Comparison of ENCODE assay signal across 23 cellular contexts in genomic region chr5:34866989-34867471, GRCh38. TPM values are rescaled to one million over a fixed set of nuclear protein-coding genes. Genes with fewer than 3 reads are reported as not detected.
DNase-seq lines count a peak whose midpoint lies in the region; ATAC-seq and TF ChIP-seq lines count a peak whose summit lies in the region.
"Had no signal": no experiment of that assay in that cellular context is flagged by ENCODE, and none has a peak within 500 bp of the region (broad histone marks: within the 10 kb centered on the region; RNA-seq: fewer than 3 reads in every experiment).

No MANE protein-coding gene starts in this region.

- ATAC-seq in GM18520 (IDR thresholded peaks at IDR 0.05; ENCODE audit: unreplicated experiment) = no peak
- ATAC-seq: gastrocnemius medialis, HCT116 had no signal

- H3K4me3 ChIP-seq in fibroblast of the aortic adventitia (ENCODE audit: low read depth, low read length) = no peak overlapping the region
- H3K4me3 ChIP-seq: gastrocnemius medialis, lung, MG63, vagina had no signal

- peak; percentile 25 for DNase-seq in Ammon's horn (ENCODE audit: low spot score)
- peak; percentile 2 for DNase-seq in NCI-H460 (ENCODE audit: extremely low read depth, low read depth)
- peak; percentile 2 for DNase-seq in fibroblast of the aortic adventitia (ENCODE audit: low read depth)
- peak; percentile 30 for DNase-seq in myocyte (ENCODE audit: low read depth)
- DNase-seq in COR-L47 (lab: John Stamatoyannopoulos, UW) = no peak
- no peak for DNase-seq in activated effector memory CD4-positive, alpha-beta T cell treated with anti-CD3 and anti-CD28 coated beads, Interleukin-2, amount 50 U/mL, for 16 hours
- DNase-seq in NK-92 treated with Interleukin-12 subunit alpha and Interleukin-12 subunit beta, amount 100 ng/mL, for 24 hours (lab: John Stamatoyannopoulos, UW) = no peak
- DNase-seq: activated CD4-positive, alpha-beta T cell treated with anti-CD3 and anti-CD28 coated beads for 48 hours; activated naive CD4-positive, alpha-beta T cell treated with anti-CD3 and anti-CD28 coated beads for 36 hours; DMS79 treated with DMSO at 0.1 percent for 48 hours; gastrocnemius medialis; immature natural killer cell; MG63; NCI-H510A treated with DMSO at 0.1 percent for 48 hours; nephron progenitor cell; stimulated activated CD4-positive, alpha-beta T cell treated with anti-CD3 and anti-CD28 coated beads, Interleukin-15, amount 100 ng/mL, for 24 hours; stimulated activated naive CD4-positive, alpha-beta T cell; T-helper 2 cell had no signal

- no peak for TF ChIP-seq CTCF in fibroblast of the aortic adventitia (IDR thresholded peaks at IDR 0.05; ENCODE audit: insufficient read depth, low read length)

RNA-seq across cellular contexts. Expression of gene TTC23L, which starts 28.1 kb away (rescaled TPM):
- total RNA-seq in NCI-H460 (2014; rRNA removed; shearing (Covaris generic)) = 0.12 TPM in 1 of 2 replicates, not detected in the other
- 0.15 TPM in 1 of 2 replicates, not detected in the other for polyA plus RNA-seq in NCI-H460 (2014; cell fraction: nucleus; rRNA removed)
- total RNA-seq in fibroblast of the aortic adventitia (ENCODE audit: low replicate concordance) = 0.36 TPM in 1 of 2 replicates, not detected in the other
- not detected in 2 replicates for total RNA-seq in myocyte
- 0.05 TPM for polyA plus RNA-seq in myocyte (2012)
- total RNA-seq: gastrocnemius medialis, HT1080 had no signal
- polyA plus RNA-seq: immature natural killer cell had no signal

RNA-seq across cellular contexts. Expression of gene RAD1, which starts 48.3 kb away (rescaled TPM):
- total RNA-seq in NCI-H460 (2014; rRNA removed; shearing (Covaris generic)) = 38.0 and 38.1 TPM in 2 replicates
- 17.4 and 23.1 TPM in 2 replicates for polyA plus RNA-seq in NCI-H460 (2014; cell fraction: nucleus; rRNA removed)
- total RNA-seq in fibroblast of the aortic adventitia (ENCODE audit: low replicate concordance) = 14.7 and 38.6 TPM in 2 replicates
- total RNA-seq in myocyte = 19.2 and 21.4 TPM in 2 replicates
- polyA plus RNA-seq in myocyte (2012) = 19.8 TPM

RNA-seq across cellular contexts. Expression of gene BRIX1, which starts 48.5 kb away (rescaled TPM):
- total RNA-seq in NCI-H460 (2014; rRNA removed; shearing (Covaris generic)) = 96.5 and 97.2 TPM in 2 replicates
- 58.0 and 61.8 TPM in 2 replicates for polyA plus RNA-seq in NCI-H460 (2014; cell fraction: nucleus; rRNA removed)
- 31.3 and 41.9 TPM in 2 replicates for total RNA-seq in fibroblast of the aortic adventitia (ENCODE audit: low replicate concordance)
- 21.3 and 22.6 TPM in 2 replicates for total RNA-seq in myocyte
- 9.6 TPM for polyA plus RNA-seq in myocyte (2012)

Comparison
In these comparisons a context has a peak if more than half of its experiments do, and no peak if none do; other contexts are left out.
1. DNase-seq: peak in Ammon's horn (single experiment), NCI-H460 (single experiment), fibroblast of the aortic adventitia (single experiment) and myocyte (single experiment); none in COR-L47 (single experiment), activated effector memory CD4-positive, alpha-beta T cell treated with anti-CD3 and anti-CD28 coated beads, Interleukin-2, amount 50 U/mL, for 16 hours (single experiment) and NK-92 treated with Interleukin-12 subunit alpha and Interleukin-12 subunit beta, amount 100 ng/mL, for 24 hours (single experiment).